In the genomic region with DNA sequence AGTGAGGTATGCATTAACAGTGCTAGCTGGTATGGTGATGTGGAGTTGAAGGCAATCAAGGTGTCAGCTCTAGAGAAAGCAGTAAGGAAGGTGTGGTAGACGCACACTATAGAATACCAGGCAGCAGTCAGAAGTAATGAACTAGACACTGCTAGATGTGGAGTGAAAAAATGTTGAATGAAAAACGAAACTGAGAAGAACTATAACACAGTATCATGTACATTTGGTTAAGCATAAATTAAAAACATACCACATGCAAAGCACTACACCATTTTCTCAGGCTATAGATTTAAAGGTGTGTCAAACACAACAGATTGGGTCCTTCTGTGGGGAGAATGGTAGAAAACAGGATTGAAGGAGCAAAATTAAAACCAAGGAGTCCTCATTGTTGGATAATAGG, we compare ENCODE assay signal across 18 cellular contexts. TPM values are rescaled to one million over a fixed set of nuclear protein-coding genes. Genes with fewer than 3 reads are reported as not detected.
DNase-seq lines count a peak whose midpoint lies in the region; ATAC-seq lines count a peak whose summit lies in the region.
"Had no signal": no experiment of that assay in that cellular context is flagged by ENCODE, and none has a peak within 500 bp of the region (broad histone marks: within the 10 kb centered on the region; RNA-seq: fewer than 3 reads in every experiment).

No MANE protein-coding gene starts in this region.

- ATAC-seq in GM18520 (IDR thresholded peaks at IDR 0.05; ENCODE audit: unreplicated experiment): peak; percentile 80
- ATAC-seq in GM19452 (IDR thresholded peaks at IDR 0.05; ENCODE audit: unreplicated experiment): peak; percentile 49
- peak; percentile 76 for ATAC-seq in HG02678 (IDR thresholded peaks at IDR 0.05; ENCODE audit: unreplicated experiment)
- peak; percentile 59 for ATAC-seq in HG03432 (IDR thresholded peaks at IDR 0.05; ENCODE audit: unreplicated experiment)
- ATAC-seq: upper lobe of right lung had no signal

- DNase-seq in NCI-H2107 (lab: John Stamatoyannopoulos, UW) (no peak), LoVo (ENCODE audit: low spot score) (no peak)
- no peak for DNase-seq in activated CD4-positive, alpha-beta T cell treated with anti-CD3 and anti-CD28 coated beads, Interleukin-2, amount 50 U/mL, for 1 hour
- DNase-seq in activated T-helper 2 cell treated with anti-CD3 and anti-CD28 coated beads, Interferon-gamma antibody, Interleukin-2, Interleukin-4, amounts not matched to agents 10 μg/mL and 5 μg/mL and 100 μg/mL, durations not matched to agents 14 hours and 24 hours and 36 hours (ENCODE audit: low spot score): no peak
- DNase-seq: activated CD4-positive, alpha-beta memory T cell treated with anti-CD3 and anti-CD28 coated beads for 36 hours; amygdala; cortex of kidney; endodermal cell; Kasumi-1; NCI-H187 treated with DMSO at 0.1 percent for 48 hours; sigmoid colon; T-helper 9 cell; upper lobe of right lung had no signal

- intact Hi-C loops in activated T-helper 2 cell treated with anti-CD3 and anti-CD28 coated beads, Interferon-gamma antibody, Interleukin-2, Interleukin-4, amounts not matched to agents 10 μg/mL and 5 μg/mL and 100 μg/mL, durations not matched to agents 14 hours and 24 hours and 36 hours (cut with micrococcal nuclease): loop anchor here (10.0 kb wide), 1 partner anchor 335 kb away; no protein-coding TSS in a partner anchor

- H3K27me3 Mint-ChIP-seq in activated T-helper 2 cell treated with anti-CD3 and anti-CD28 coated beads, Interferon-gamma antibody, Interleukin-2, Interleukin-4, amounts not matched to agents 10 μg/mL and 5 μg/mL and 100 μg/mL, durations not matched to agents 14 hours and 24 hours and 36 hours (ENCODE audit: low read depth): no peaks in the 10 kb centered on the region
- H3K27me3 Mint-ChIP-seq: activated CD4-positive, alpha-beta memory T cell treated with anti-CD3 and anti-CD28 coated beads for 36 hours had no signal

- H3K36me3 Mint-ChIP-seq in activated T-helper 2 cell treated with anti-CD3 and anti-CD28 coated beads, Interferon-gamma antibody, Interleukin-2, Interleukin-4, amounts not matched to agents 10 μg/mL and 5 μg/mL and 100 μg/mL, durations not matched to agents 14 hours and 24 hours and 36 hours (ENCODE audit: low read depth): peaks cover 85% of the 10 kb centered on the region

- H3K9me3 Mint-ChIP-seq in activated T-helper 2 cell treated with anti-CD3 and anti-CD28 coated beads, Interferon-gamma antibody, Interleukin-2, Interleukin-4, amounts not matched to agents 10 μg/mL and 5 μg/mL and 100 μg/mL, durations not matched to agents 14 hours and 24 hours and 36 hours: no peaks in the 10 kb centered on the region
- H3K9me3 Mint-ChIP-seq: activated CD4-positive, alpha-beta memory T cell treated with anti-CD3 and anti-CD28 coated beads for 36 hours; endodermal cell; neural crest cell had no signal

- no peak overlapping the region for H3K4me3 Mint-ChIP-seq in activated T-helper 2 cell treated with anti-CD3 and anti-CD28 coated beads, Interferon-gamma antibody, Interleukin-2, Interleukin-4, amounts not matched to agents 10 μg/mL and 5 μg/mL and 100 μg/mL, durations not matched to agents 14 hours and 24 hours and 36 hours (ENCODE audit: low read depth)
- H3K4me3 Mint-ChIP-seq: activated CD4-positive, alpha-beta memory T cell treated with anti-CD3 and anti-CD28 coated beads for 36 hours; endodermal cell; neural crest cell had no signal

- H3K4me1 Mint-ChIP-seq in activated T-helper 2 cell treated with anti-CD3 and anti-CD28 coated beads, Interferon-gamma antibody, Interleukin-2, Interleukin-4, amounts not matched to agents 10 μg/mL and 5 μg/mL and 100 μg/mL, durations not matched to agents 14 hours and 24 hours and 36 hours (ENCODE audit: low read depth): peaks cover 6% of the 10 kb centered on the region
- H3K4me1 Mint-ChIP-seq: neural crest cell had no signal

- no peak overlapping the region for H3K27ac Mint-ChIP-seq in activated T-helper 2 cell treated with anti-CD3 and anti-CD28 coated beads, Interferon-gamma antibody, Interleukin-2, Interleukin-4, amounts not matched to agents 10 μg/mL and 5 μg/mL and 100 μg/mL, durations not matched to agents 14 hours and 24 hours and 36 hours
- H3K27ac Mint-ChIP-seq: activated CD4-positive, alpha-beta memory T cell treated with anti-CD3 and anti-CD28 coated beads for 36 hours; endodermal cell had no signal

RNA-seq across cellular contexts. Expression of a gene that starts 15.4 kb away (rescaled TPM):
- 41.4 and 42.3 TPM in 2 replicates for total RNA-seq in activated T-helper 2 cell treated with anti-CD3 and anti-CD28 coated beads, Interferon-gamma antibody, Interleukin-2, Interleukin-4, amounts not matched to agents 10 μg/mL and 5 μg/mL and 100 μg/mL, durations not matched to agents 14 hours and 24 hours and 36 hours
